ENCODE assay signal across 8 cellular contexts in genomic region chr2:20350105-20350712, GRCh38. TPM values are rescaled to one million over a fixed set of nuclear protein-coding genes. Genes with fewer than 3 reads are reported as not detected.
DNase-seq lines count a peak whose midpoint lies in the region; ATAC-seq, FAIRE-seq and TF ChIP-seq lines count a peak whose summit lies in the region.

No MANE protein-coding gene starts in this region.

- H3K27ac ChIP-seq in GM12878 (ENCODE audit: control insufficient read depth, insufficient read depth) (peak overlapping the region; percentile 89), smooth muscle cell (ENCODE audit: low read depth) (peak overlapping the region; percentile 92)

- peak overlapping the region; percentile 88; the same call in 1 of the 2 replicates for H3K4me2 ChIP-seq in GM12878 (ENCODE audit: control insufficient read depth, insufficient read depth)
- H3K4me2 ChIP-seq in smooth muscle cell: peak overlapping the region; percentile 93

- TF ChIP-seq EP300 in GM12878 (IDR thresholded peaks at IDR 0.05; ENCODE audit: borderline replicate concordance in 1 of 2, control insufficient read depth in 1 of 2, low read depth in 2 of 2, low read length in 2 of 2): no peak

- H3K79me2 ChIP-seq in GM12878 (ENCODE audit: control insufficient read depth, insufficient read depth, low read length): peaks cover 53% of the 10 kb centered on the region
- peaks cover 52% of the 10 kb centered on the region for H3K79me2 ChIP-seq in smooth muscle cell (ENCODE audit: low read depth)

- H2AFZ ChIP-seq in GM12878 (ENCODE audit: control insufficient read depth, low read depth, low read length): no peak overlapping the region; the same call in 1 of the 2 replicates
- peak overlapping the region; percentile 57 for H2AFZ ChIP-seq in smooth muscle cell (ENCODE audit: low read depth)

- ATAC-seq in GM21528 (IDR thresholded peaks at IDR 0.05; ENCODE audit: low FRiP score, unreplicated experiment): peak; percentile 35
- ATAC-seq in T-helper 17 cell: peak; percentile 22
- peak; percentile 62 for ATAC-seq in GM12878

- CTCF ChIA-PET in GM12878 (lab: Yijun Ruan, JAX): interaction anchor here (5.1 kb wide), 1 partner anchor 21 kb away, joined by 74 read pairs; no protein-coding TSS in a partner anchor

- TF ChIP-seq CTCF in GM12878 (IDR thresholded peaks at IDR 0.05 in 2 of 3, conservative IDR thresholded peaks at IDR 0.05 in 1 of 3; ENCODE audit: control insufficient read depth in 2 of 3, extremely low read depth in 1 of 3, insufficient read depth in 1 of 3, low read depth in 3 of 3, low read length in 3 of 3) (no peak), smooth muscle cell (IDR thresholded peaks at IDR 0.05; ENCODE audit: borderline replicate concordance, insufficient read depth, poor library complexity, severe bottlenecking) (no peak), D721Med (IDR thresholded peaks at IDR 0.05; ENCODE audit: insufficient read depth, missing control alignments) (no peak)

- no peaks in the 10 kb centered on the region for H3K9me3 ChIP-seq in T-helper 17 cell (ENCODE audit: control insufficient read depth, low read length, poor library complexity, severe bottlenecking)
- no peaks in the 10 kb centered on the region for H3K9me3 ChIP-seq in GM12878 (replicated peaks; ENCODE audit: control insufficient read depth, insufficient read depth, low read length)
- no peaks in the 10 kb centered on the region for H3K9me3 ChIP-seq in smooth muscle cell (replicated peaks; ENCODE audit: low read depth)

- RAD21 ChIA-PET in GM12878 (lab: Charles Lee; ENCODE audit: unreplicated experiment): interaction anchor here (1.0 to 1.8 kb wide), 2 partner anchors 26 to 41 kb away, joined by 4 to 5 read pairs; no protein-coding TSS in a partner anchor

- peak; percentile 75 for DNase-seq in GM03348 (ENCODE audit: low spot score)
- DNase-seq in HuH-7 (ENCODE audit: low spot score): peak; percentile 47
- peak; percentile 34 to 58 (median 55) for DNase-seq in T-helper 17 cell
- DNase-seq in GM12878 (ENCODE audit: low read depth, low spot score): no peak
- DNase-seq in iPS-NIHi11 (ENCODE audit: low spot score): peak; percentile 84
- DNase-seq in smooth muscle cell (lab: John Stamatoyannopoulos, UW; ENCODE audit: unreplicated experiment): no peak
- no peak for DNase-seq in D721Med (ENCODE audit: insufficient read length, low spot score)

- in situ Hi-C loops in GM12878 (cut with MboI): no loop called here

- peak overlapping the region; percentile 77 for H3K4me3 ChIP-seq in GM12878
- H3K4me3 ChIP-seq in smooth muscle cell: peak overlapping the region; percentile 88

- TF ChIP-seq POLR2A in GM12878 (IDR thresholded peaks at IDR 0.05; ENCODE audit: low read depth, low read length): peak; percentile 51

- H3K4me3 Mint-ChIP-seq in T-helper 17 cell: no peak overlapping the region

- SMC1A ChIA-PET in GM12878 (lab: Charles Lee; ENCODE audit: uncharacterized antibody, unreplicated experiment): interaction anchor here (0.9 to 4.6 kb wide), 5 partner anchors 9 to 72 kb away, joined by 3 to 48 read pairs (median 24); no protein-coding TSS in a partner anchor

- BruUV-seq in GM12878 (replicated peaks; lab: Mats Ljungman, UMichigan): no TSS peak

- POLR2A ChIA-PET in GM12878 (lab: Charles Lee): interaction anchor here (0.6 to 4.5 kb wide), 7 partner anchors 10 to 174 kb away, joined by 3 to 24 read pairs (median 4); no protein-coding TSS in a partner anchor

- H3K27me3 ChIP-seq in GM12878 (replicated peaks in 1 of 2; ENCODE audit: control insufficient read depth in 2 of 2, insufficient read depth in 2 of 2, low read length in 1 of 2) (no peaks in the 10 kb centered on the region), smooth muscle cell (ENCODE audit: low read depth) (no peaks in the 10 kb centered on the region)

- peaks cover 0 to 3% of the 10 kb centered on the region in 2 experiments; a peak in 2 of 4 replicates for H3K36me3 ChIP-seq in GM12878 (ENCODE audit: control insufficient read depth in 2 of 2, insufficient read depth in 2 of 2, low read length in 1 of 2)
- no peaks in the 10 kb centered on the region for H3K36me3 ChIP-seq in smooth muscle cell (ENCODE audit: low read depth)

- TF ChIP-seq RAD21 in GM12878 (IDR thresholded peaks at IDR 0.05; ENCODE audit: insufficient read depth, low read depth, low read length): no peak

- peaks cover 2% of the 10 kb centered on the region for H3K36me3 Mint-ChIP-seq in T-helper 17 cell (ENCODE audit: low read depth)

- intact Hi-C loops in GM12878 (cut with micrococcal nuclease; ENCODE audit: unreplicated experiment): loop anchor here (2.0 kb wide), 1 partner anchor 15 kb away; no protein-coding TSS in a partner anchor

- H3K27ac Mint-ChIP-seq in T-helper 17 cell: peak overlapping the region; percentile 86

- H3K4me1 ChIP-seq in GM12878 (ENCODE audit: control insufficient read depth, insufficient read depth, low read length): peaks cover 15% of the 10 kb centered on the region
- H3K4me1 ChIP-seq in smooth muscle cell (ENCODE audit: low read depth): peaks cover 40% of the 10 kb centered on the region

- H4K20me1 ChIP-seq in GM12878 (ENCODE audit: control insufficient read depth, insufficient read depth) (peaks cover 8% of the 10 kb centered on the region), smooth muscle cell (ENCODE audit: low read depth) (peaks cover 49% of the 10 kb centered on the region)

- H3K4me1 Mint-ChIP-seq in T-helper 17 cell: peaks cover 33% of the 10 kb centered on the region

- H3K9ac ChIP-seq in GM12878 (ENCODE audit: control insufficient read depth, insufficient read depth, low read length) (peak overlapping the region; percentile 80), smooth muscle cell (ENCODE audit: low read depth) (peak overlapping the region; percentile 98)

- FAIRE-seq in GM12878 (lab: Jason Lieb, UNC): no peak
- FAIRE-seq in D721Med (lab: Jason Lieb, UNC): no peak

- no peaks in the 10 kb centered on the region for H3K27me3 Mint-ChIP-seq in T-helper 17 cell

- 0% methylated on average over 27 of the region's 64 CpGs for WGBS in GM12878 (ENCODE audit: insufficient coverage, insufficient replicate concordance, low lambda C conversion rate, missing lambda C conversion rate)
- WGBS in smooth muscle cell (ENCODE audit: low lambda C conversion rate): under 1% methylated on average over 31 of the region's 64 CpGs

- peaks cover 5% of the 10 kb centered on the region for H3F3A ChIP-seq in smooth muscle cell (ENCODE audit: low read depth)

TF ChIP-seq in GM12878, 131 proteins besides CTCF, POLR2A, EP300 and RAD21 (continues in another document):
- TF ChIP-seq ESRRA (IDR thresholded peaks at IDR 0.05; ENCODE audit: low read length) (no peak), SKIL (IDR thresholded peaks at IDR 0.05; ENCODE audit: low read depth, poor library complexity, severe bottlenecking) (no peak), ZNF384 (IDR thresholded peaks at IDR 0.05; ENCODE audit: borderline replicate concordance, low read depth, low read length) (no peak), ZBTB33 (IDR thresholded peaks at IDR 0.05) (no peak), HDAC2 (IDR thresholded peaks at IDR 0.05) (no peak)

RNA-seq across cellular contexts. Expression of gene PUM2, which starts 0.4 kb away (rescaled TPM):
- total RNA-seq in T-helper 17 cell (100 to 1,000 TPM; 114 TPM), GM12878 (2014; rRNA removed) (20.7 and 22.6 TPM in 2 replicates), GM12878 (2014; rRNA removed; fragmentation: Illumina TruSeq; extraction: Trizol) (30.0 and 31.4 TPM in 2 replicates), GM12878 (2021) (76.9 and 80.2 TPM in 2 replicates), smooth muscle cell (42.0 and 54.1 TPM in 2 replicates)
- total RNA-seq in GM12878 (2013; cell fraction: nucleolus; rRNA removed): 118 and 124 TPM in 2 replicates
- polyA plus RNA-seq in GM12878 (2011; ENCODE audit: low read depth): 21.9 TPM
- polyA plus RNA-seq in GM12878 (2011; rRNA removed) (87.6 and 105 TPM in 2 replicates), GM12878 (2014; fragmentation: Illumina TruSeq; extraction: Trizol) (55.8 and 73.1 TPM in 2 replicates), GM12878 (2014; fragmentation: Nextera tagmentation; extraction: Ambion mirVana) (10 to 100 TPM; 14.5 to 17.8 TPM), GM12878 (2014; rRNA removed) (43.6 and 47.4 TPM in 2 replicates), GM12878 (2016; fragmentation: Nextera tagmentation; extraction: Ambion mirVana) (10 to 100 TPM; 23.9 to 27.4 TPM), smooth muscle cell (5.2 and 9.1 TPM in 2 replicates)
- polyA plus RNA-seq in GM12878 (2011; cell fraction: cytosol; rRNA removed): 51.9 and 57.3 TPM in 2 replicates
- 41.2 and 44.4 TPM in 2 replicates for polyA plus RNA-seq in GM12878 (2011; cell fraction: nucleus; rRNA removed)
- 32.6 and 44.2 TPM in 2 replicates for polyA plus RNA-seq in GM12878 (2012)
- polyA minus RNA-seq in GM12878 (2011; rRNA and poly(A)+ RNA removed): 282 and 345 TPM in 2 replicates
- polyA minus RNA-seq in GM12878 (2011; cell fraction: cytosol; rRNA and poly(A)+ RNA removed): 67.8 and 78.9 TPM in 2 replicates
- polyA minus RNA-seq in GM12878 (2011; cell fraction: nucleus; rRNA and poly(A)+ RNA removed): 72.5 and 92.7 TPM in 2 replicates

Comparison
In these comparisons a context has a peak if more than half of its experiments do, and no peak if none do; other contexts are left out.
1. DNase-seq: peak in GM03348 (single experiment), HuH-7 (single experiment), T-helper 17 cell (3 of 3) and iPS-NIHi11 (single experiment); none in GM12878 (single experiment), smooth muscle cell (single experiment) and D721Med (single experiment).
2. Peak in every context shown above with its lines, with median percentiles within 50 percentile points of each other: ATAC-seq.